Comparison of ENCODE assay signal across 20 cellular contexts in genomic region chr2:34547340-34547739, GRCh38.
A peak's percentile ranks its signal among the peaks of the same experiment; 100 is the strongest.
DNase-seq lines count a peak whose midpoint lies in the region; ATAC-seq, FAIRE-seq and TF ChIP-seq lines count a peak whose summit lies in the region.
"Had no signal": no experiment of that assay in that cellular context is flagged by ENCODE, and none has a peak within 500 bp of the region (broad histone marks: within the 10 kb centered on the region; RNA-seq: fewer than 3 reads in every experiment).

No MANE protein-coding gene starts in this region.

- no peak overlapping the region for H4K8ac ChIP-seq in H9 (replicated peaks; ENCODE audit: insufficient read length, low read depth, low read length)

- no peaks in the 10 kb centered on the region for H3K79me1 ChIP-seq in H9 (ENCODE audit: insufficient read depth, low read depth, low read length, poor library complexity, severe bottlenecking)

- no peak for FAIRE-seq in keratinocyte (lab: Jason Lieb, UNC)
- FAIRE-seq: A549, HepG2 had no signal

- no peak overlapping the region for H3K27ac ChIP-seq in H9 (ENCODE audit: insufficient read length, low read depth, low read length)
- no peak overlapping the region for H3K27ac ChIP-seq in WERI-Rb-1
- H3K27ac ChIP-seq in keratinocyte (ENCODE audit: control insufficient read depth, insufficient read depth, low read length) = no peak overlapping the region
- H3K27ac ChIP-seq: A549, PC-9, SJSA1 had no signal

- H3K36me3 Mint-ChIP-seq in H9 (ENCODE audit: insufficient read depth in 1 of 3, low read depth in 3 of 3) = peaks cover 0 to 18% (median 11%) of the 10 kb centered on the region in 3 experiments; a peak in 5 of 7 replicates

- ATAC-seq in GM18511 (IDR thresholded peaks at IDR 0.05; ENCODE audit: unreplicated experiment) = no peak
- ATAC-seq: A549, HepG2 had no signal

- H3K4me3 ChIP-seq in BE2C (ENCODE audit: low read depth, low read length) (no peak overlapping the region), WERI-Rb-1 (ENCODE audit: low read depth, low read length) (no peak overlapping the region), keratinocyte (ENCODE audit: control insufficient read depth in 2 of 3, extremely low read depth in 1 of 3, insufficient read depth in 2 of 3, low read depth in 1 of 3, low read length in 3 of 3) (no peak overlapping the region)
- H3K4me3 ChIP-seq: A549, PC-9, SJSA1 had no signal

- H3K4ac ChIP-seq in H9 (ENCODE audit: low read depth, low read length) = no peak overlapping the region

- H3K27ac Mint-ChIP-seq in H9 = peak overlapping the region in 1 of 3 experiments; percentile 40; a peak in 1 of 7 replicates

- no peaks in the 10 kb centered on the region for H3K23me2 ChIP-seq in H9 (ENCODE audit: insufficient read length, low read depth, low read length, poor library complexity, severe bottlenecking)

- H2BK5ac ChIP-seq in H9 (ENCODE audit: insufficient read length, low read length) = no peak overlapping the region

- H3K9me3 ChIP-seq in BE2C (no peaks in the 10 kb centered on the region), H9 (ENCODE audit: control insufficient read depth, low read depth, low read length) (no peaks in the 10 kb centered on the region), WERI-Rb-1 (ENCODE audit: severe bottlenecking) (no peaks in the 10 kb centered on the region), keratinocyte (ENCODE audit: control insufficient read depth, low read depth, low read length) (no peaks in the 10 kb centered on the region)
- H3K9me3 ChIP-seq: SJSA1 had no signal

- no peak overlapping the region for H2BK12ac ChIP-seq in H9 (ENCODE audit: insufficient read length, low read depth, low read length)

- no peak overlapping the region for H4K5ac ChIP-seq in H9 (ENCODE audit: insufficient read length, low read depth, low read length)

- H3K23ac ChIP-seq in H9 (ENCODE audit: insufficient read length, low read depth, low read length) = no peak overlapping the region

- H3K79me2 ChIP-seq in H9 (ENCODE audit: insufficient read depth, low read length) = no peaks in the 10 kb centered on the region
- H3K79me2 ChIP-seq in keratinocyte (ENCODE audit: control insufficient read depth, insufficient read depth, low read length) = no peaks in the 10 kb centered on the region

- H3K9me1 ChIP-seq in keratinocyte (ENCODE audit: control insufficient read depth, extremely low read depth, insufficient read depth, low read length) = no peaks in the 10 kb centered on the region

- no peak overlapping the region for H2BK15ac ChIP-seq in H9 (ENCODE audit: low read depth, low read length)

- H3K4me1 ChIP-seq in BE2C (no peaks in the 10 kb centered on the region; the same call in 1 of the 2 replicates), H9 (ENCODE audit: insufficient read depth, low read length) (no peaks in the 10 kb centered on the region), keratinocyte (ENCODE audit: control insufficient read depth, extremely low read depth, insufficient read depth, low read length) (peaks cover 12% of the 10 kb centered on the region)
- H3K4me1 ChIP-seq: A549, SJSA1 had no signal

- H3K9ac ChIP-seq in H9 (ENCODE audit: extremely low read depth, insufficient read length, low read length) (no peak overlapping the region), keratinocyte (ENCODE audit: control insufficient read depth, extremely low read depth, insufficient read depth, low read length) (no peak overlapping the region)

- H2AFZ ChIP-seq in H9 (ENCODE audit: low read length) = no peak overlapping the region
- no peak overlapping the region for H2AFZ ChIP-seq in keratinocyte (ENCODE audit: control insufficient read depth, low read length)
- H2AFZ ChIP-seq: PC-9 had no signal

- no peak overlapping the region for H2BK20ac ChIP-seq in H9 (ENCODE audit: low read depth, low read length, poor library complexity, severe bottlenecking)

- 0 out of 4 replicates have a peak, but pooled peaks cover 0 to 3% of the 10 kb centered on the region in 2 experiments for H3K4me1 Mint-ChIP-seq in H9

- DNase-seq in BE2C = no peak
- DNase-seq in H9 = peak; percentile 33
- no peak for DNase-seq in WERI-Rb-1
- no peak for DNase-seq in keratinocyte (ENCODE audit: low read depth, low spot score)
- no peak for DNase-seq in DMS79 treated with DMSO at 0.1 percent for 48 hours (lab: John Stamatoyannopoulos, UW)
- DNase-seq in stimulated activated CD4-positive, alpha-beta T cell treated with anti-CD3 and anti-CD28 coated beads, Interleukin-4, amount 100 ng/mL, for 24 hours = no peak
- DNase-seq: C1 segment of cervical spinal cord, DMS153, EL, GOT3, KG1, NCI-H1436 treated with DMSO at 0.1 percent for 48 hours, NCI-H2029 treated with DMSO at 0.1 percent for 48 hours, NCI-H226, NCI-H524 treated with DMSO at 0.1 percent for 48 hours, PC-9 had no signal

- dilution Hi-C loops in keratinocyte (cut with MboI; ENCODE audit: extremely low pct_ligation_motif_present, low sequenced_read_pairs) = no loop called here

- TF ChIP-seq CTCF in BE2C (IDR thresholded peaks at IDR 0.05; ENCODE audit: low read depth, low read length) = peak; percentile 20; the same call in 1 of the 2 replicates
- peak; percentile 40 for TF ChIP-seq CTCF in H9 (conservative IDR thresholded peaks at IDR 0.05)
- peak; percentile 33; the same call in 1 of the 2 replicates for TF ChIP-seq CTCF in WERI-Rb-1 (IDR thresholded peaks at IDR 0.05; ENCODE audit: low read depth, low read length)
- TF ChIP-seq CTCF in keratinocyte (optimal IDR thresholded peaks at IDR 0.05 in 1 of 3, IDR thresholded peaks at IDR 0.05 in 1 of 3, conservative IDR thresholded peaks at IDR 0.05 in 1 of 3; ENCODE audit: extremely low read depth in 1 of 3, insufficient read depth in 2 of 3, low read length in 3 of 3) = peak in 2 of 3 experiments; percentile 26 to 29

- H3K36me3 ChIP-seq in BE2C (no peaks in the 10 kb centered on the region), WERI-Rb-1 (no peaks in the 10 kb centered on the region), keratinocyte (ENCODE audit: control insufficient read depth in 2 of 2, extremely low read depth in 1 of 2, insufficient read depth in 2 of 2, low read length in 2 of 2) (no peaks in the 10 kb centered on the region)
- H3K36me3 ChIP-seq: SJSA1 had no signal

- H3K4me2 ChIP-seq in H9 (ENCODE audit: insufficient read depth, insufficient read length, low read length) = no peak overlapping the region
- H3K4me2 ChIP-seq in keratinocyte (ENCODE audit: control insufficient read depth, extremely low read depth, insufficient read depth, low read depth, low read length) = no peak overlapping the region
- H3K4me2 ChIP-seq: A549, PC-9 had no signal

- H4K20me1 ChIP-seq in H9 (ENCODE audit: control insufficient read depth, insufficient read depth, insufficient read length) = no peaks in the 10 kb centered on the region
- no peaks in the 10 kb centered on the region for H4K20me1 ChIP-seq in keratinocyte (ENCODE audit: control insufficient read depth, extremely low read depth, insufficient read depth, low read length)

- H3K14ac ChIP-seq in H9 (ENCODE audit: insufficient read depth, low read length) = no peak overlapping the region; the same call in 1 of the 2 replicates

- H4K91ac ChIP-seq in H9 (ENCODE audit: insufficient read length, low read depth, low read length) = no peak overlapping the region

- H3K56ac ChIP-seq in H9 (ENCODE audit: insufficient read length, low read depth, low read length) = no peak overlapping the region

- H2AK5ac ChIP-seq in H9 (ENCODE audit: insufficient read length, low read length) = no peak overlapping the region

- no peaks in the 10 kb centered on the region for H3K27me3 Mint-ChIP-seq in H9 (ENCODE audit: low read depth)

- H3K27me3 ChIP-seq in BE2C = no peaks in the 10 kb centered on the region
- no peaks in the 10 kb centered on the region for H3K27me3 ChIP-seq in H9 (ENCODE audit: insufficient read depth, low read length)
- no peaks in the 10 kb centered on the region for H3K27me3 ChIP-seq in WERI-Rb-1 (ENCODE audit: insufficient read depth, low read depth, severe bottlenecking)
- H3K27me3 ChIP-seq in keratinocyte (ENCODE audit: control insufficient read depth, extremely low read depth, insufficient read depth, low read length) = no peaks in the 10 kb centered on the region
- H3K27me3 ChIP-seq: SJSA1 had no signal

- peaks cover 0 to 10% of the 10 kb centered on the region in 2 experiments; a peak in 3 of 5 replicates for H3K9me3 Mint-ChIP-seq in H9

- no peak overlapping the region for H3K4me3 Mint-ChIP-seq in H9

- no peak overlapping the region for H3K18ac ChIP-seq in H9 (ENCODE audit: insufficient read length, low read depth, low read length)

- no peak overlapping the region for H2BK120ac ChIP-seq in H9 (ENCODE audit: low read depth, low read length, poor library complexity, severe bottlenecking)

- H3T11ph ChIP-seq in H9 (ENCODE audit: low read length) = no peak overlapping the region

- no CpG with 5 or more reads among the region's 4 CpGs for WGBS in H9 (ENCODE audit: extremely low coverage, insufficient read length, low lambda C conversion rate)
